27 cellular contexts compared by ENCODE assay signal in the genomic region with DNA sequence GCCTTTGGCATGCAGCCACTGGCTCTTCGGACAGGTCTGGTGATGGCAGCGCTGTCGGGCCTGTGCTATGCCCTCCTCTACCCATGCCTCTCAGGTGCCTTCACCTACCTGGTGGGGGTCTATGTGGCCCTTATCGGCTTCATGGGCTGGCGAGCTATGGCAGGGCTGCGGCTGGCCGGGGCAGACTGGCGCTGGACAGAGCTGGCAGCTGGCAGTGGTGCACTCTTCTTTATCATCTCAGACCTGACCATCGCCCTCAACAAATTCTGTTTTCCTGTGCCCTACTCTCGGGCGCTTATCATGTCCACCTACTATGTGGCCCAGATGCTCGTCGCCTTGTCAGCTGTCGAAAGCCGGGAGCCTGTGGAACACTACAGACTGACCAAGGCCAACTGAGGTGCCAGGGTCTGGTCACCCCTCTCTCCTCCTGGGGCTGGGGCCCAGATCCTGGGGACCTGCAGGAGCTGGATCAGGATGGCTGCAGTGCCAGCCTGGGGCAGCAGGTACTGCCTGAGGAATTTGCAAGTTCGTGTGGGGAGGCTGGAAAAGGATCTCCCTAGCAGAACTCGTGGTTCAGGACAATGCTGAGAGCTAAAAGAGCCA. TPM values are rescaled to one million over a fixed set of nuclear protein-coding genes. Genes with fewer than 3 reads are reported as not detected.
"Had no signal": no experiment of that assay in that cellular context is flagged by ENCODE, and none has a peak within 500 bp of the region (broad histone marks: within the 10 kb centered on the region; RNA-seq: fewer than 3 reads in every experiment).

No MANE protein-coding gene starts in this region.

- H3K36me3 Mint-ChIP-seq: T-cell had no signal

- H3K4me3 ChIP-seq: adrenal gland, SK-N-MC had no signal

- H3K27ac ChIP-seq: adrenal gland, SK-N-MC, VCaP had no signal

- DNase-seq: activated CD4-positive, alpha-beta T cell treated with anti-CD3 and anti-CD28 coated beads for 36 hours; activated CD8-positive, alpha-beta memory T cell treated with anti-CD3 and anti-CD28 coated beads, Interleukin-2, amount 50 U/mL, for 4 hours; activated CD8-positive, alpha-beta T cell treated with anti-CD3 and anti-CD28 coated beads for 36 hours; activated naive CD4-positive, alpha-beta T cell treated with anti-CD3 and anti-CD28 coated beads, Interleukin-2, amount 50 U/mL, for 16 hours; activated naive CD8-positive, alpha-beta T cell treated with anti-CD3 and anti-CD28 coated beads, Interleukin-2, amount 10 ng/mL, durations not matched to agents 7 days and 5 days; activated T-cell treated with anti-CD3 and anti-CD28 coated beads, Interleukin-2, amount 50 U/mL, for 72 hours; adrenal gland; anterior cingulate cortex; caudate nucleus; KG1; NCI-H1048; NCI-H1694; NCI-H2029; NCI-H2107; NCI-H2171 treated with DMSO at 0.1 percent for 48 hours; NCI-H226; NCI-H526 treated with DMSO at 0.1 percent for 48 hours; NCI-H82; T-cell had no signal

- H3K9me3 ChIP-seq: adrenal gland had no signal

- H3K4me3 Mint-ChIP-seq: activated CD4-positive, alpha-beta T cell treated with anti-CD3 and anti-CD28 coated beads for 36 hours; activated CD8-positive, alpha-beta T cell treated with anti-CD3 and anti-CD28 coated beads for 36 hours; activated naive CD8-positive, alpha-beta T cell treated with anti-CD3 and anti-CD28 coated beads, Interleukin-2, amount 10 ng/mL, durations not matched to agents 7 days and 5 days; activated T-cell treated with anti-CD3 and anti-CD28 coated beads, Interleukin-2, amount 50 U/mL, for 72 hours had no signal

- H3K27ac Mint-ChIP-seq: activated CD4-positive, alpha-beta T cell treated with anti-CD3 and anti-CD28 coated beads for 36 hours; activated CD8-positive, alpha-beta T cell treated with anti-CD3 and anti-CD28 coated beads for 36 hours; activated naive CD8-positive, alpha-beta T cell treated with anti-CD3 and anti-CD28 coated beads, Interleukin-2, amount 10 ng/mL, durations not matched to agents 7 days and 5 days; activated T-cell treated with anti-CD3 and anti-CD28 coated beads, Interleukin-2, amount 50 U/mL, for 72 hours; activated T-helper 2 cell treated with anti-CD3 and anti-CD28 coated beads, Interferon-gamma antibody, Interleukin-2, Interleukin-4, amounts not matched to agents 10 μg/mL and 5 μg/mL and 100 μg/mL, durations not matched to agents 14 hours and 24 hours and 36 hours; T-cell had no signal

- H3K9me3 Mint-ChIP-seq: activated CD8-positive, alpha-beta T cell treated with anti-CD3 and anti-CD28 coated beads for 36 hours; activated naive CD8-positive, alpha-beta T cell treated with anti-CD3 and anti-CD28 coated beads, Interleukin-2, amount 10 ng/mL, durations not matched to agents 7 days and 5 days; activated T-cell treated with anti-CD3 and anti-CD28 coated beads, Interleukin-2, amount 50 U/mL, for 72 hours; activated T-helper 2 cell treated with anti-CD3 and anti-CD28 coated beads, Interferon-gamma antibody, Interleukin-2, Interleukin-4, amounts not matched to agents 10 μg/mL and 5 μg/mL and 100 μg/mL, durations not matched to agents 14 hours and 24 hours and 36 hours; T-cell had no signal

- ATAC-seq: activated CD4-positive, alpha-beta T cell treated with anti-CD3 and anti-CD28 coated beads for 36 hours; activated CD8-positive, alpha-beta T cell treated with anti-CD3 and anti-CD28 coated beads for 36 hours; activated T-cell treated with anti-CD3 and anti-CD28 coated beads, Interleukin-2, amount 50 U/mL, for 72 hours; T-cell had no signal

RNA-seq across cellular contexts. Expression of a gene that starts 3.1 kb away (rescaled TPM):
- total RNA-seq: NCI-H460 had no signal

RNA-seq across cellular contexts. Expression of a gene that starts 24.3 kb away (rescaled TPM):
- total RNA-seq: LHCN-M2, M059J, NCI-H460, OCI-LY7, RPMI7951 had no signal
